ENCODE assay signal across 18 cellular contexts in genomic region chr1:115593365-115594259, GRCh38. TPM values are rescaled to one million over a fixed set of nuclear protein-coding genes. Genes with fewer than 3 reads are reported as not detected.
DNase-seq lines count a peak whose midpoint lies in the region; TF ChIP-seq lines count a peak whose summit lies in the region.
"Had no signal": no experiment of that assay in that cellular context is flagged by ENCODE, and none has a peak within 500 bp of the region (broad histone marks: within the 10 kb centered on the region; RNA-seq: fewer than 3 reads in every experiment).

No MANE protein-coding gene starts in this region.

- H3K4me2 ChIP-seq in osteoblast (ENCODE audit: insufficient read depth, low read length), result no peak overlapping the region
- H3K4me2 ChIP-seq: GM23338, KMS-11 had no signal

- no peaks in the 10 kb centered on the region for H3K79me2 ChIP-seq in osteoblast (ENCODE audit: insufficient read depth, low read length)

- H3K9ac ChIP-seq in subcutaneous abdominal adipose tissue (ENCODE audit: low read length in 5 of 5), result peak overlapping the region in 1 of 5 donors; percentile 26
- H3K9ac ChIP-seq: KMS-11 had no signal

- no peaks in the 10 kb centered on the region for H3K27me3 ChIP-seq in left ventricle myocardium inferior (ENCODE audit: low read depth)
- no peaks in the 10 kb centered on the region for H3K27me3 ChIP-seq in subcutaneous abdominal adipose tissue (ENCODE audit: control insufficient read depth in 5 of 5, insufficient read depth in 4 of 5, low read length in 5 of 5)
- H3K27me3 ChIP-seq in osteoblast (ENCODE audit: insufficient read depth, low read length), result no peaks in the 10 kb centered on the region
- H3K27me3 ChIP-seq: Peyer's patch had no signal

- H3K27ac ChIP-seq in KOPT-K1 (ENCODE audit: low read depth, low read length, poor library complexity, severe bottlenecking) (peak overlapping the region; percentile 32), coronary artery (peak overlapping the region in 1 of 2 donors; percentile 5), left ventricle myocardium inferior (replicated peaks) (peak overlapping the region; percentile 42), subcutaneous abdominal adipose tissue (ENCODE audit: low read depth, low read length) (peak overlapping the region; percentile 61), osteoblast (ENCODE audit: low read depth, low read length) (no peak overlapping the region)
- H3K27ac ChIP-seq: KMS-11, Peyer's patch had no signal

- DNase-seq in coronary artery (ENCODE audit: low spot score) (peak; percentile 64), left ventricle myocardium inferior (no peak), NCI-H1105 (lab: John Stamatoyannopoulos, UW) (no peak), osteoblast (ENCODE audit: insufficient read length, low spot score, missing footprints) (no peak), kidney glomerular epithelial cell (lab: John Stamatoyannopoulos, UW) (no peak)
- DNase-seq: CD8-positive, alpha-beta T cell; MV-4-11; NCI-H1694; NCI-H2081; NCI-H2171 treated with DMSO at 0.1 percent for 48 hours; NCI-H524 treated with DMSO at 0.1 percent for 48 hours; NCI-H82; Peyer's patch had no signal

- H3K4me1 ChIP-seq in left ventricle myocardium inferior, result peaks cover 23% of the 10 kb centered on the region
- peaks cover 5 to 35% (median 16%) of the 10 kb centered on the region in 5 donors for H3K4me1 ChIP-seq in subcutaneous abdominal adipose tissue (ENCODE audit: control insufficient read depth in 5 of 5, insufficient read depth in 5 of 5, low read length in 5 of 5)
- peaks cover 11% of the 10 kb centered on the region for H3K4me1 ChIP-seq in osteoblast (ENCODE audit: insufficient read depth, low read length)
- H3K4me1 ChIP-seq: HAP-1, Peyer's patch had no signal

- H3K4me3 ChIP-seq in coronary artery, result no peak overlapping the region
- H3K4me3 ChIP-seq in left ventricle myocardium inferior, result no peak overlapping the region
- H3K4me3 ChIP-seq in subcutaneous abdominal adipose tissue (ENCODE audit: low read depth in 1 of 5, low read length in 5 of 5), result no peak overlapping the region
- H3K4me3 ChIP-seq in osteoblast (ENCODE audit: insufficient read depth, low read length), result no peak overlapping the region
- H3K4me3 ChIP-seq: GM23338, HAP-1, Peyer's patch had no signal

- no peaks in the 10 kb centered on the region for H4K20me1 ChIP-seq in osteoblast (ENCODE audit: insufficient read depth, low read length)

- intact Hi-C loops in left ventricle myocardium inferior (cut with micrococcal nuclease), result loop anchor here (10.0 kb wide), 1 partner anchor 459 kb away; no protein-coding TSS in a partner anchor

- TF ChIP-seq CTCF in coronary artery (IDR thresholded peaks at IDR 0.05), result no peak
- TF ChIP-seq CTCF in left ventricle myocardium inferior (IDR thresholded peaks at IDR 0.05; ENCODE audit: borderline replicate concordance), result no peak
- no peak for TF ChIP-seq CTCF in osteoblast (IDR thresholded peaks at IDR 0.05; ENCODE audit: extremely low read depth, low read depth, low read length)

- H3K36me3 ChIP-seq in KOPT-K1 (ENCODE audit: insufficient read depth, low read length) (no peaks in the 10 kb centered on the region), left ventricle myocardium inferior (no peaks in the 10 kb centered on the region), subcutaneous abdominal adipose tissue (ENCODE audit: control insufficient read depth in 5 of 5, insufficient read depth in 5 of 5, low read length in 5 of 5) (no peaks in the 10 kb centered on the region), osteoblast (ENCODE audit: insufficient read depth, low read length) (no peaks in the 10 kb centered on the region)
- H3K36me3 ChIP-seq: HAP-1, Peyer's patch had no signal

- H2AFZ ChIP-seq in osteoblast (ENCODE audit: low read length), result no peak overlapping the region
- H2AFZ ChIP-seq: GM23338 had no signal

- H3K9me3 ChIP-seq in KOPT-K1 (ENCODE audit: insufficient read depth, low read length, poor library complexity, severe bottlenecking) (peaks cover 44% of the 10 kb centered on the region), left ventricle myocardium inferior (replicated peaks) (peaks cover 20% of the 10 kb centered on the region), subcutaneous abdominal adipose tissue (ENCODE audit: control insufficient read depth in 5 of 5, low read length in 5 of 5) (peaks cover 0 to 26% (median 16%) of the 10 kb centered on the region in 5 donors), osteoblast (ENCODE audit: low read depth, low read length) (no peaks in the 10 kb centered on the region)
- H3K9me3 ChIP-seq: HAP-1 had no signal

RNA-seq across cellular contexts. Expression of gene VANGL1, which starts 48.2 kb away (rescaled TPM):
- total RNA-seq in left ventricle myocardium inferior, result 5.9 TPM
- total RNA-seq in osteoblast, result 11.2 and 13.3 TPM in 2 replicates
